8 cellular contexts compared by ENCODE assay signal in genomic region chrX:120559799-120560198, GRCh38. TPM values are rescaled to one million over a fixed set of nuclear protein-coding genes. Genes with fewer than 3 reads are reported as not detected.
DNase-seq lines count a peak whose midpoint lies in the region; ATAC-seq lines count a peak whose summit lies in the region.

No MANE protein-coding gene starts in this region.

- ATAC-seq in HG03457 (IDR thresholded peaks at IDR 0.05; ENCODE audit: unreplicated experiment) = no peak

- DNase-seq in NCI-H2227 (lab: John Stamatoyannopoulos, UW; ENCODE audit: unreplicated experiment) (peak; percentile 18), NCI-H2227 treated with DMSO at 0.1 percent for 48 hours (lab: John Stamatoyannopoulos, UW) (no peak), NCI-H69 (lab: John Stamatoyannopoulos, UW) (peak; percentile 24), caudate nucleus (lab: John Stamatoyannopoulos, UW) (peak in 9 of 61 donors; percentile 0 to 29 (median 8)), myocyte (ENCODE audit: low read depth) (peak; percentile 0), hepatic stellate cell (ENCODE audit: low spot score) (no peak), HT-29 (ENCODE audit: low spot score) (no peak)

- H3K27ac ChIP-seq in caudate nucleus (ENCODE audit: low read depth, low read length) = peak overlapping the region; percentile 99

RNA-seq across cellular contexts. Expression of gene CUL4B, which starts 1.0 kb away (rescaled TPM):
- 24.4 and 26.1 TPM in 2 replicates for total RNA-seq in myocyte
- 14.4 TPM for polyA plus RNA-seq in myocyte (2012)
- total RNA-seq in HT-29 (2014; rRNA removed; shearing (Covaris generic)) = 8.5 and 9.4 TPM in 2 replicates

RNA-seq across cellular contexts. Expression of gene MCTS1, which starts 44.1 kb away (rescaled TPM):
- 37.3 and 43.5 TPM in 2 replicates for total RNA-seq in myocyte
- 36.7 TPM for polyA plus RNA-seq in myocyte (2012)
- 20.1 and 24.4 TPM in 2 replicates for total RNA-seq in HT-29 (2014; rRNA removed; shearing (Covaris generic))

Comparison
In these comparisons a context has a peak if more than half of its experiments do, and no peak if none do; other contexts are left out.
1. DNase-seq: peak in NCI-H2227 (single experiment), NCI-H69 (single experiment) and myocyte (single experiment); none in NCI-H2227 treated with DMSO at 0.1 percent for 48 hours (single experiment), hepatic stellate cell (single experiment) and HT-29 (single experiment).